In the genomic region with DNA sequence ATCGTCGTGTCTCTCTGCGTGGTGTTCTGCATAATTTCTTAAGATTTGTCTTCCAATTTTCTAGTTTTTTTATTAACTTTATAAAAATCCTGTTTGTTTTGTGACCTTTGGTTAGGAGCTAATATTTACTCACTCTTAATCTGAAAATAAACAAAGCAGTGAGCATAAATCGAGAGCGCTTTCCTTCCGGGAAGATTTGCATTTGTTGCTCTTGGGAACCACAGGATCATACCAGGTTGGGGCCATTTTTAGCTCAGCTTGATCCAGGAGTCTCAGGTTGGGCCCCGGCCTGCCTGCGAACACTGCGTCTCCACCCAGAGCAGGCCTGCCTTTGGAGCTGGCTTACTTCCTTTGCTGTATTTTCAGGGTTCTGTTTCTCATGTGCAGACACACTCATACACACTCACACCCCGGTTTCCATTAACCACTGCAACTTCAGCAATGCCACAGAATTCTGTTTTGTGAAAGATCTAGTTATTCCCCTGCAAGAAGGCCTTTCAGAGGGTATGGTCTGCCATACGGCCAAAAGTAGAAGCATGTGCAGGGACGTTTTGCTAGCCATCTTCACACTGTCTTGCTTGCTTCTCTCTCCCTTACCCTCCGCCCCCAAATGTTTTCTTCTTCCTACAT, we compare ENCODE assay signal across 28 cellular contexts. TPM values are rescaled to one million over a fixed set of nuclear protein-coding genes. Genes with fewer than 3 reads are reported as not detected.
DNase-seq lines count a peak whose midpoint lies in the region; ATAC-seq and TF ChIP-seq lines count a peak whose summit lies in the region.
"Had no signal": no experiment of that assay in that cellular context is flagged by ENCODE, and none has a peak within 500 bp of the region (broad histone marks: within the 10 kb centered on the region; RNA-seq: fewer than 3 reads in every experiment).

No MANE protein-coding gene starts in this region.

- H3K4me1 ChIP-seq in GM23338 (ENCODE audit: insufficient read depth) = peaks cover 14% of the 10 kb centered on the region
- H3K4me1 ChIP-seq in transverse colon = peaks cover 4 to 26% (median 16%) of the 10 kb centered on the region in 4 donors
- H3K4me1 ChIP-seq in prostate gland (replicated peaks) = peaks cover 11% of the 10 kb centered on the region
- H3K4me1 ChIP-seq: parathyroid adenoma had no signal

- peaks cover 87% of the 10 kb centered on the region for H3K36me3 Mint-ChIP-seq in GM23338 (ENCODE audit: low read depth)

- no peaks in the 10 kb centered on the region for H3K9me2 ChIP-seq in GM23338 (ENCODE audit: insufficient read depth)

- WGBS in transverse colon (ENCODE audit: low coverage in 1 of 2), 2 donors = 47 to 65% methylated on average over 10 to 13 of the region's 13 CpGs
- WGBS in prostate gland = 81% methylated on average over 13 of the region's 13 CpGs

- no peaks in the 10 kb centered on the region for H3K27me3 Mint-ChIP-seq in GM23338 (ENCODE audit: insufficient read depth, low read depth, poor library complexity)
- H3K27me3 Mint-ChIP-seq: stimulated activated memory B cell treated with anti-CD40 and anti-IgM and Interleukin-4, amounts not matched to agents 10 μg/mL and 1 μg/mL and 100 μg/mL, for 72 hours had no signal

- no peak overlapping the region; the same call in 2 of the 3 replicates for H3K4me3 Mint-ChIP-seq in GM23338
- H3K4me3 Mint-ChIP-seq: CD14-positive monocyte; nephron; stimulated activated memory B cell treated with anti-CD40 and anti-IgM and Interleukin-4, amounts not matched to agents 10 μg/mL and 1 μg/mL and 100 μg/mL, for 72 hours had no signal

- H3K4me3 ChIP-seq in GM23338 (no peak overlapping the region), transverse colon (no peak overlapping the region), prostate gland (no peak overlapping the region)
- H3K4me3 ChIP-seq: GM12878, lower lobe of right lung, suprapubic skin had no signal

- DNase-seq in GM23338 (ENCODE audit: low spot score) (no peak), NCI-H526 treated with DMSO at 0.1 percent for 48 hours (lab: John Stamatoyannopoulos, UW) (peak; percentile 75), left lobe of liver (ENCODE audit: low spot score) (no peak), transverse colon (no peak), prostate gland (ENCODE audit: low spot score) (no peak), NCI-H2171 (lab: John Stamatoyannopoulos, UW) (no peak), NAMALWA (ENCODE audit: low spot score) (no peak)
- DNase-seq: activated CD4-positive, alpha-beta T cell treated with anti-CD3 and anti-CD28 coated beads, Interleukin-2, amount 50 U/mL, for 48 hours; activated CD4-positive, CD25-positive, alpha-beta regulatory T cell; activated CD8-positive, alpha-beta memory T cell treated with anti-CD3 and anti-CD28 coated beads, Interleukin-2, amount 50 U/mL, for 4 hours; activated naive CD4-positive, alpha-beta T cell treated with anti-CD3 and anti-CD28 coated beads, Interleukin-2, amount 50 U/mL, for 16 hours; amniotic stem cell; EL; islet precursor cell; lower lobe of right lung; NCI-H1092; NCI-H1694 treated with DMSO at 0.1 percent for 48 hours; NCI-H2227 treated with DMSO at 0.1 percent for 48 hours; OCI-M1; right cardiac atrium; Right ventricle myocardium superior; stimulated activated CD4-positive, alpha-beta T cell treated with anti-CD3 and anti-CD28 coated beads, Interleukin-2, amount 100 ng/mL, for 48 hours had no signal

- H3K27me3 ChIP-seq in GM23338 (ENCODE audit: insufficient read depth) = no peaks in the 10 kb centered on the region
- H3K27me3 ChIP-seq in transverse colon = no peaks in the 10 kb centered on the region
- H3K27me3 ChIP-seq in prostate gland (replicated peaks; ENCODE audit: insufficient read depth) = no peaks in the 10 kb centered on the region
- H3K27me3 ChIP-seq: suprapubic skin had no signal

- ATAC-seq in GM23338 (no peak; the same call in 2 of the 3 replicates), left lobe of liver (peak; percentile 43)
- ATAC-seq: GM12878; lower lobe of right lung; stimulated activated memory B cell treated with anti-CD40 and anti-IgM and Interleukin-4, amounts not matched to agents 10 μg/mL and 1 μg/mL and 100 μg/mL, for 72 hours had no signal

- no peak overlapping the region for H2AFZ ChIP-seq in GM23338
- H2AFZ ChIP-seq: parathyroid adenoma had no signal

- no peaks in the 10 kb centered on the region for H3K9me3 Mint-ChIP-seq in GM23338
- H3K9me3 Mint-ChIP-seq: CD14-positive monocyte; nephron; stimulated activated memory B cell treated with anti-CD40 and anti-IgM and Interleukin-4, amounts not matched to agents 10 μg/mL and 1 μg/mL and 100 μg/mL, for 72 hours had no signal

- TF ChIP-seq EP300 in transverse colon (IDR thresholded peaks at IDR 0.05; ENCODE audit: low read depth) = no peak

- no peaks in the 10 kb centered on the region; the same call in 1 of the 2 replicates for H4K20me1 ChIP-seq in GM23338 (replicated peaks; ENCODE audit: insufficient read depth)

- in situ Hi-C loops in transverse colon (cut with MboI; ENCODE audit: low pct_ligation_motif_present in 1 of 4, low pct_unique_long_range_greater_than_20kb in 1 of 4, low sequenced_read_pairs in 3 of 4) = loop anchor here in 1 of 4 donors (25.0 kb wide), 1 partner anchor 602 kb away; no protein-coding TSS in a partner anchor

- TF ChIP-seq CTCF in GM23338 (conservative IDR thresholded peaks at IDR 0.05; ENCODE audit: low read depth in 2 of 2) (no peak), transverse colon (IDR thresholded peaks at IDR 0.05) (no peak), prostate gland (IDR thresholded peaks at IDR 0.05) (no peak)

- peak overlapping the region; percentile 28 for H3K27ac ChIP-seq in GM23338 (ENCODE audit: low read depth)
- peak overlapping the region; percentile 3 to 61 (median 32) for H3K27ac ChIP-seq in transverse colon
- no peak overlapping the region for H3K27ac ChIP-seq in prostate gland
- H3K27ac ChIP-seq: lower lobe of right lung, parathyroid adenoma, suprapubic skin had no signal

- H3K36me3 ChIP-seq in GM23338 (ENCODE audit: insufficient read depth) (peaks cover 17% of the 10 kb centered on the region), transverse colon (peaks cover 0 to 4% (median under 1%) of the 10 kb centered on the region in 4 donors), prostate gland (no peaks in the 10 kb centered on the region)

- H3K27ac Mint-ChIP-seq in GM23338 = peak overlapping the region; percentile 57
- H3K27ac Mint-ChIP-seq: CD14-positive monocyte; stimulated activated memory B cell treated with anti-CD40 and anti-IgM and Interleukin-4, amounts not matched to agents 10 μg/mL and 1 μg/mL and 100 μg/mL, for 72 hours had no signal

- H3F3A ChIP-seq in GM23338 (replicated peaks; ENCODE audit: low read depth) = peaks cover 13% of the 10 kb centered on the region; the same call in 1 of the 2 replicates

- H3K9me3 ChIP-seq in transverse colon = no peaks in the 10 kb centered on the region
- no peaks in the 10 kb centered on the region for H3K9me3 ChIP-seq in prostate gland
- H3K9me3 ChIP-seq: lower lobe of right lung, suprapubic skin had no signal

- intact Hi-C loops in transverse colon (cut with DNase I; ENCODE audit: low total_unique reads) (no loop called here), prostate gland (cut with DNase I) (no loop called here)

- TF ChIP-seq POLR2A in transverse colon (IDR thresholded peaks at IDR 0.05) (no peak), prostate gland (IDR thresholded peaks at IDR 0.05) (no peak)

- H3K4me2 ChIP-seq in GM23338 = 0 out of 2 replicates have a peak overlapping the region, but pooled peaks have one; percentile 38

- H3K4me1 Mint-ChIP-seq in GM23338 = peaks cover 14% of the 10 kb centered on the region

- H3K79me2 ChIP-seq in GM23338 (replicated peaks; ENCODE audit: insufficient read depth) = no peaks in the 10 kb centered on the region
- H3K79me2 ChIP-seq: parathyroid adenoma had no signal

RNA-seq across cellular contexts. Expression of a gene that starts 17.3 kb away (rescaled TPM):
- total RNA-seq in GM23338 (2014; rRNA removed; shearing (Covaris generic)) = 22.8 and 29.2 TPM in 2 replicates
- polyA plus RNA-seq in GM23338 (2016; fragmentation: Nextera tagmentation; extraction: Ambion mirVana) = 38.4 and 45.5 TPM in 2 replicates
- 119 TPM for total RNA-seq in left lobe of liver
- 10 to 100 TPM; 16.1 to 32.5 (median 21.2) TPM for total RNA-seq in transverse colon
- total RNA-seq in prostate gland = 10 to 100 TPM; 16.5 to 17.7 TPM

RNA-seq across cellular contexts. Expression of a gene that starts 21.6 kb away (rescaled TPM):
- total RNA-seq in GM23338 (2014; rRNA removed; shearing (Covaris generic)) = 376 and 407 TPM in 2 replicates
- 286 and 305 TPM in 2 replicates for polyA plus RNA-seq in GM23338 (2016; fragmentation: Nextera tagmentation; extraction: Ambion mirVana)
- 64.5 TPM for total RNA-seq in left lobe of liver
- 10 to 100 TPM; 15.4 to 41.0 (median 29.4) TPM for total RNA-seq in transverse colon
- total RNA-seq in prostate gland = 10 to 100 TPM; 17.2 to 39.6 TPM

Comparison
In these comparisons a context has a peak if more than half of its experiments do, and no peak if none do; other contexts are left out.
1. H3K27ac ChIP-seq: peak in GM23338 (single experiment) and transverse colon (4 of 4); none in prostate gland (0 of 2).